ENCODE assay signal across 9 cellular contexts in genomic region chr12:131912526-131913274, GRCh38. TPM values are rescaled to one million over a fixed set of nuclear protein-coding genes. Genes with fewer than 3 reads are reported as not detected.
DNase-seq lines count a peak whose midpoint lies in the region; ATAC-seq and TF ChIP-seq lines count a peak whose summit lies in the region.
"Had no signal": no experiment of that assay in that cellular context is flagged by ENCODE, and none has a peak within 500 bp of the region (broad histone marks: within the 10 kb centered on the region; RNA-seq: fewer than 3 reads in every experiment).

No MANE protein-coding gene starts in this region.

- H3K4me2 ChIP-seq in HCT116 (ENCODE audit: low read length), result peak overlapping the region; percentile 60

- intact Hi-C loops in HCT116 (cut with micrococcal nuclease), result no loop called here
- intact Hi-C loops in heart right ventricle (cut with DNase I), result no loop called here
- intact Hi-C loops in spleen (cut with DNase I; ENCODE audit: low total_unique reads), result no loop called here
- intact Hi-C loops in activated T-helper 1 cell treated with anti-CD3 and anti-CD28 coated beads, Interleukin-12 subunit alpha, Interleukin-12 subunit beta, Interleukin-2, Interleukin-4 antibody, amounts not matched to agents 30 ng/mL and 10 ng/mL and 1 ng/mL, durations not matched to agents 14 hours and 24 hours and 36 hours (cut with micrococcal nuclease), result no loop called here

- H3K4me1 Mint-ChIP-seq in WTC11, result no peaks in the 10 kb centered on the region
- no peaks in the 10 kb centered on the region for H3K4me1 Mint-ChIP-seq in activated T-helper 1 cell treated with anti-CD3 and anti-CD28 coated beads, Interleukin-12 subunit alpha, Interleukin-12 subunit beta, Interleukin-2, Interleukin-4 antibody, amounts not matched to agents 30 ng/mL and 10 ng/mL and 1 ng/mL, durations not matched to agents 14 hours and 24 hours and 36 hours (ENCODE audit: low read depth)

- TF ChIP-seq CTCF in HCT116 (IDR thresholded peaks at IDR 0.05 in 2 of 3, conservative IDR thresholded peaks at IDR 0.05 in 1 of 3; ENCODE audit: borderline replicate concordance in 1 of 3, insufficient read depth in 1 of 3, low read depth in 2 of 3, low read length in 2 of 3), result peak in 1 of 3 experiments; percentile 23; a peak in 1 of 6 replicates
- TF ChIP-seq CTCF in WTC11 (IDR thresholded peaks at IDR 0.05), result no peak
- peak in 1 of 9 donors; percentile 17 for TF ChIP-seq CTCF in heart right ventricle (IDR thresholded peaks at IDR 0.05)
- no peak for TF ChIP-seq CTCF in spleen (IDR thresholded peaks at IDR 0.05 in 8 of 11, conservative IDR thresholded peaks at IDR 0.05 in 3 of 11)

- H3K4me1 ChIP-seq in HCT116 (ENCODE audit: control insufficient read depth in 1 of 2, insufficient read depth in 2 of 2, low read length in 2 of 2), result peaks cover 12 to 14% of the 10 kb centered on the region in 2 experiments
- H3K4me1 ChIP-seq in heart right ventricle, result peaks cover 11 to 23% (median 18%) of the 10 kb centered on the region in 9 donors
- H3K4me1 ChIP-seq in spleen, result peaks cover 5 to 30% (median 15%) of the 10 kb centered on the region in 6 donors

- H3K27ac ChIP-seq in HCT116 (ENCODE audit: low read depth, low read length) (peak overlapping the region; percentile 51; the same call in 1 of the 2 replicates), heart right ventricle (peak overlapping the region; percentile 26 to 79 (median 65)), spleen (peak overlapping the region in 5 of 8 donors; percentile 7 to 58 (median 49))

- no TSS peak for BruUV-seq in HCT116 (replicated peaks; lab: Mats Ljungman, UMichigan)

- H4K20me1 ChIP-seq in HCT116 (ENCODE audit: insufficient read depth), result no peaks in the 10 kb centered on the region

- no peaks in the 10 kb centered on the region for H3K9me3 ChIP-seq in HCT116 (ENCODE audit: control insufficient read depth in 1 of 2, insufficient read depth in 1 of 2, low read depth in 1 of 2, low read length in 2 of 2)
- H3K9me3 ChIP-seq in heart right ventricle, result no peaks in the 10 kb centered on the region
- H3K9me3 ChIP-seq in spleen, result no peaks in the 10 kb centered on the region

- no peak overlapping the region for H3K4me3 Mint-ChIP-seq in WTC11
- no peak overlapping the region for H3K4me3 Mint-ChIP-seq in activated T-helper 1 cell treated with anti-CD3 and anti-CD28 coated beads, Interleukin-12 subunit alpha, Interleukin-12 subunit beta, Interleukin-2, Interleukin-4 antibody, amounts not matched to agents 30 ng/mL and 10 ng/mL and 1 ng/mL, durations not matched to agents 14 hours and 24 hours and 36 hours
- H3K4me3 Mint-ChIP-seq: type B pancreatic cell had no signal

- H3K9me2 ChIP-seq in HCT116 (ENCODE audit: insufficient read depth), result no peaks in the 10 kb centered on the region

- peak overlapping the region; percentile 32; the same call in 1 of the 2 replicates for H3K9ac ChIP-seq in HCT116 (ENCODE audit: low read length)

- 37 to 48% methylated on average over 20 of the region's 20 CpGs for WGBS in heart right ventricle, 2 donors
- WGBS in spleen, 5 donors, result 60 to 87% (median 77%) methylated on average over 12 to 20 of the region's 20 CpGs

- TF ChIP-seq POLR2A in HCT116 (IDR thresholded peaks at IDR 0.05; ENCODE audit: borderline replicate concordance, extremely low read depth, insufficient read depth, insufficient read length), result no peak
- no peak for TF ChIP-seq POLR2A in spleen (IDR thresholded peaks at IDR 0.05)

- RAD21 ChIA-PET in HCT116 (lab: Charles Lee; ENCODE audit: low non-redundant PET in 1 of 2, low total read pairs in 2 of 2, uncharacterized antibody in 2 of 2, unreplicated experiment in 2 of 2), result no interaction called here

- H3K36me3 ChIP-seq in HCT116 (ENCODE audit: control insufficient read depth in 1 of 2, insufficient read depth in 2 of 2, low read length in 2 of 2) (peaks cover 0 to 10% of the 10 kb centered on the region in 2 experiments; a peak in 2 of 4 replicates), heart right ventricle (peaks cover 10 to 97% (median 66%) of the 10 kb centered on the region in 9 donors), spleen (peaks cover 0 to 100% (median 91%) of the 10 kb centered on the region in 6 donors)

- DNase-seq in HCT116 (ENCODE audit: low read depth, low spot score), result peak; percentile 57
- no peak for DNase-seq in WTC11 (ENCODE audit: low spot score)
- DNase-seq in heart right ventricle, result peak; percentile 91 to 94
- no peak for DNase-seq in spleen
- DNase-seq in NCI-H345 treated with DMSO at 0.1 percent for 48 hours (lab: John Stamatoyannopoulos, UW; ENCODE audit: unreplicated experiment), result no peak
- DNase-seq in activated T-helper 1 cell treated with anti-CD3 and anti-CD28 coated beads, Interleukin-12 subunit alpha, Interleukin-12 subunit beta, Interleukin-2, Interleukin-4 antibody, amounts not matched to agents 30 ng/mL and 10 ng/mL and 1 ng/mL, durations not matched to agents 14 hours and 24 hours and 36 hours (ENCODE audit: low spot score), result no peak
- no peak for DNase-seq in stimulated activated CD4-positive, alpha-beta T cell treated with anti-CD3 and anti-CD28 coated beads, Interleukin-4, amount 100 ng/mL, for 1 hour
- DNase-seq in NCI-H2171 (lab: John Stamatoyannopoulos, UW), result no peak

- H2AFZ ChIP-seq in HCT116 (ENCODE audit: low read depth, low read length, poor library complexity, severe bottlenecking), result no peak overlapping the region

- H3K4me3 ChIP-seq in HCT116 (replicated peaks in 1 of 2; ENCODE audit: low read depth in 1 of 2, low read length in 2 of 2), result 0 out of 4 replicates have a peak overlapping the region, but pooled peaks of 1 of the 2 experiments have one; percentile 20
- no peak overlapping the region for H3K4me3 ChIP-seq in heart right ventricle
- H3K4me3 ChIP-seq in spleen, result no peak overlapping the region

- no peak overlapping the region; the same call in 1 of the 2 replicates for H3K27ac Mint-ChIP-seq in WTC11
- no peak overlapping the region for H3K27ac Mint-ChIP-seq in activated T-helper 1 cell treated with anti-CD3 and anti-CD28 coated beads, Interleukin-12 subunit alpha, Interleukin-12 subunit beta, Interleukin-2, Interleukin-4 antibody, amounts not matched to agents 30 ng/mL and 10 ng/mL and 1 ng/mL, durations not matched to agents 14 hours and 24 hours and 36 hours
- H3K27ac Mint-ChIP-seq: type B pancreatic cell had no signal

- no peaks in the 10 kb centered on the region for H3K9me3 Mint-ChIP-seq in WTC11
- H3K9me3 Mint-ChIP-seq in activated T-helper 1 cell treated with anti-CD3 and anti-CD28 coated beads, Interleukin-12 subunit alpha, Interleukin-12 subunit beta, Interleukin-2, Interleukin-4 antibody, amounts not matched to agents 30 ng/mL and 10 ng/mL and 1 ng/mL, durations not matched to agents 14 hours and 24 hours and 36 hours, result no peaks in the 10 kb centered on the region
- H3K9me3 Mint-ChIP-seq: type B pancreatic cell had no signal

- no peaks in the 10 kb centered on the region for H3K27me3 Mint-ChIP-seq in WTC11 (ENCODE audit: low read depth)
- H3K27me3 Mint-ChIP-seq in activated T-helper 1 cell treated with anti-CD3 and anti-CD28 coated beads, Interleukin-12 subunit alpha, Interleukin-12 subunit beta, Interleukin-2, Interleukin-4 antibody, amounts not matched to agents 30 ng/mL and 10 ng/mL and 1 ng/mL, durations not matched to agents 14 hours and 24 hours and 36 hours (ENCODE audit: insufficient read depth), result no peaks in the 10 kb centered on the region
- H3K27me3 Mint-ChIP-seq: type B pancreatic cell had no signal

- CTCF ChIA-PET in HCT116 (lab: Charles Lee), result interaction anchor here (1.5 kb wide), 1 partner anchor 15 kb away, joined by 3 read pairs; no protein-coding TSS in a partner anchor
- CTCF ChIA-PET in WTC11 (lab: Charles Lee), result no interaction called here

- H3K79me2 ChIP-seq in HCT116 (ENCODE audit: insufficient read depth, low read length), result no peaks in the 10 kb centered on the region

- POLR2A ChIA-PET in HCT116 (lab: Charles Lee) (no interaction called here), WTC11 (lab: Charles Lee) (interaction anchor here (0.6 kb wide), 1 partner anchor 26 kb away, joined by 3 read pairs; no protein-coding TSS in a partner anchor)

- TF ChIP-seq RAD21 in HCT116 (IDR thresholded peaks at IDR 0.05; ENCODE audit: low read depth), result no peak

- peak; percentile 84 for ATAC-seq in HCT116
- peak; percentile 18 for ATAC-seq in WTC11
- peak; percentile 79 to 95 (median 90) for ATAC-seq in heart right ventricle

- H3K36me3 Mint-ChIP-seq in WTC11, result peaks cover 14% of the 10 kb centered on the region
- no peaks in the 10 kb centered on the region for H3K36me3 Mint-ChIP-seq in activated T-helper 1 cell treated with anti-CD3 and anti-CD28 coated beads, Interleukin-12 subunit alpha, Interleukin-12 subunit beta, Interleukin-2, Interleukin-4 antibody, amounts not matched to agents 30 ng/mL and 10 ng/mL and 1 ng/mL, durations not matched to agents 14 hours and 24 hours and 36 hours (ENCODE audit: low read depth)
- H3K36me3 Mint-ChIP-seq: type B pancreatic cell had no signal

- no peaks in the 10 kb centered on the region for H3K27me3 ChIP-seq in HCT116 (ENCODE audit: insufficient read depth, low read length)
- H3K27me3 ChIP-seq in heart right ventricle, result no peaks in the 10 kb centered on the region
- no peaks in the 10 kb centered on the region for H3K27me3 ChIP-seq in spleen (replicated peaks in 1 of 7)

RNA-seq across cellular contexts. Expression of gene PUS1, which starts 16.4 kb away (rescaled TPM):
- 77.3 TPM for total RNA-seq in HCT116 (2021; ENCODE audit: unreplicated experiment)
- 46.8 and 49.7 TPM in 2 replicates for polyA plus RNA-seq in HCT116 (2012)
- total RNA-seq in WTC11 (2021), result 76.2 to 97.4 TPM (median 85.2 TPM) in 3 replicates
- 10 to 100 TPM in 1 of 10 donors, 1 to 10 TPM in 9; 5.1 to 14.8 (median 7.5) TPM for total RNA-seq in heart right ventricle
- polyA plus RNA-seq in heart right ventricle, result 10 to 100 TPM; 13.7 to 17.4 TPM
- 10 to 100 TPM; 16.0 to 42.7 (median 23.3) TPM for total RNA-seq in spleen
- polyA plus RNA-seq in spleen, result 10 to 100 TPM; 30.0 to 46.5 (median 41.3) TPM
- total RNA-seq in activated T-helper 1 cell treated with anti-CD3 and anti-CD28 coated beads, Interleukin-12 subunit alpha, Interleukin-12 subunit beta, Interleukin-2, Interleukin-4 antibody, amounts not matched to agents 30 ng/mL and 10 ng/mL and 1 ng/mL, durations not matched to agents 14 hours and 24 hours and 36 hours, result 92.1 and 100.0 TPM in 2 replicates

RNA-seq across cellular contexts. Expression of gene ULK1, which starts 18.3 kb away (rescaled TPM):
- total RNA-seq in HCT116 (2021; ENCODE audit: unreplicated experiment), result 34.2 TPM
- 17.4 and 24.4 TPM in 2 replicates for polyA plus RNA-seq in HCT116 (2012)
- total RNA-seq in WTC11 (2021), result 55.5 to 67.8 TPM (median 62.5 TPM) in 3 replicates
- total RNA-seq in heart right ventricle, result 10 to 100 TPM; 30.2 to 77.7 (median 51.6) TPM
- polyA plus RNA-seq in heart right ventricle, result 10 to 100 TPM; 10.7 to 37.2 TPM
- 10 to 100 TPM; 30.2 to 60.7 (median 55.0) TPM for total RNA-seq in spleen
- 10 to 100 TPM in 2 of 3 donors, 1 to 10 TPM in 1; 9.9 to 35.1 (median 25.3) TPM for polyA plus RNA-seq in spleen
- 28.4 TPM in 2 replicates for total RNA-seq in activated T-helper 1 cell treated with anti-CD3 and anti-CD28 coated beads, Interleukin-12 subunit alpha, Interleukin-12 subunit beta, Interleukin-2, Interleukin-4 antibody, amounts not matched to agents 30 ng/mL and 10 ng/mL and 1 ng/mL, durations not matched to agents 14 hours and 24 hours and 36 hours

RNA-seq across cellular contexts. Expression of gene EP400, which starts 37.0 kb away (rescaled TPM):
- total RNA-seq in HCT116 (2021; ENCODE audit: unreplicated experiment) (54.5 TPM), WTC11 (2021) (73.0 to 76.7 TPM (median 75.8 TPM) in 3 replicates), heart right ventricle (10 to 100 TPM; 14.1 to 20.5 (median 19.3) TPM), spleen (10 to 100 TPM; 41.1 to 70.2 (median 48.3) TPM)
- polyA plus RNA-seq in HCT116 (2012), result 27.2 and 28.2 TPM in 2 replicates
- polyA plus RNA-seq in heart right ventricle (10 to 100 TPM in 1 of 2 donors, 1 to 10 TPM in 1; 6.6 to 18.9 TPM), spleen (10 to 100 TPM; 11.8 to 20.8 (median 17.5) TPM)
- 66.6 TPM in 2 replicates for total RNA-seq in activated T-helper 1 cell treated with anti-CD3 and anti-CD28 coated beads, Interleukin-12 subunit alpha, Interleukin-12 subunit beta, Interleukin-2, Interleukin-4 antibody, amounts not matched to agents 30 ng/mL and 10 ng/mL and 1 ng/mL, durations not matched to agents 14 hours and 24 hours and 36 hours

Comparison
In these comparisons a context has a peak if more than half of its experiments do, and no peak if none do; other contexts are left out.
1. ATAC-seq: peak in every context shown above with its lines; median percentile 90 in heart right ventricle; 84 in HCT116; 18 in WTC11.
2. DNase-seq: peak in HCT116 (single experiment) and heart right ventricle (2 of 2); none in WTC11 (single experiment), spleen (single experiment), NCI-H345 treated with DMSO at 0.1 percent for 48 hours (single experiment), activated T-helper 1 cell treated with anti-CD3 and anti-CD28 coated beads, Interleukin-12 subunit alpha, Interleukin-12 subunit beta, Interleukin-2, Interleukin-4 antibody, amounts not matched to agents 30 ng/mL and 10 ng/mL and 1 ng/mL, durations not matched to agents 14 hours and 24 hours and 36 hours (single experiment), stimulated activated CD4-positive, alpha-beta T cell treated with anti-CD3 and anti-CD28 coated beads, Interleukin-4, amount 100 ng/mL, for 1 hour (single experiment) and NCI-H2171 (single experiment).
3. Peak in every context shown above with its lines, with median percentiles within 50 percentile points of each other: H3K27ac ChIP-seq.